ENCODE assay signal across 18 cellular contexts in genomic region chr13:100984349-100984748, GRCh38.
DNase-seq lines count a peak whose midpoint lies in the region; ATAC-seq and TF ChIP-seq lines count a peak whose summit lies in the region.
"Had no signal": no experiment of that assay in that cellular context is flagged by ENCODE, and none has a peak within 500 bp of the region (broad histone marks: within the 10 kb centered on the region; RNA-seq: fewer than 3 reads in every experiment).

No MANE protein-coding gene starts in this region.

- no peak overlapping the region for H3K4me3 Mint-ChIP-seq in HFFc6
- H3K4me3 Mint-ChIP-seq in CD8-positive, alpha-beta T cell = no peak overlapping the region
- H3K4me3 Mint-ChIP-seq: CD4-positive, CD25-positive, alpha-beta regulatory T cell had no signal

- ATAC-seq in GM19328 (IDR thresholded peaks at IDR 0.05; ENCODE audit: unreplicated experiment) = no peak
- ATAC-seq in CD8-positive, alpha-beta T cell = no peak
- ATAC-seq: Right ventricle myocardium inferior had no signal

- H3K4me1 ChIP-seq in HEK293 (ENCODE audit: control insufficient read depth, insufficient read depth, low read length) = no peaks in the 10 kb centered on the region
- no peaks in the 10 kb centered on the region for H3K4me1 ChIP-seq in CD8-positive, alpha-beta T cell (ENCODE audit: insufficient read depth, low read length)
- H3K4me1 ChIP-seq: BE2C, Caco-2 had no signal

- DNase-seq in DMS79 (lab: John Stamatoyannopoulos, UW) = peak; percentile 75
- DNase-seq in SW480 (ENCODE audit: low spot score) = peak; percentile 18
- DNase-seq in epithelial cell of esophagus (ENCODE audit: low read depth) = peak; percentile 4
- no peak for DNase-seq in HFFc6
- DNase-seq in NCI-H510A (lab: John Stamatoyannopoulos, UW) = no peak
- no peak for DNase-seq in CD8-positive, alpha-beta T cell
- DNase-seq: BE2C; Caco-2; CD4-positive, CD25-positive, alpha-beta regulatory T cell; NCI-H1417 treated with DMSO at 0.1 percent for 48 hours; NCI-H2029 treated with DMSO at 0.1 percent for 48 hours; NCI-H226; NCI-H526; SW 1271 had no signal

- H3K9me3 Mint-ChIP-seq in HFFc6 = no peaks in the 10 kb centered on the region
- H3K9me3 Mint-ChIP-seq in CD8-positive, alpha-beta T cell = no peaks in the 10 kb centered on the region

- no peaks in the 10 kb centered on the region for H3K9me3 ChIP-seq in HEK293 (ENCODE audit: control insufficient read depth, insufficient read depth, low read depth, low read length)
- H3K9me3 ChIP-seq in CD8-positive, alpha-beta T cell (ENCODE audit: low read length) = no peaks in the 10 kb centered on the region
- H3K9me3 ChIP-seq: BE2C, Caco-2 had no signal

- H3K27ac ChIP-seq in HEK293 (ENCODE audit: extremely low read depth, low read depth, low read length) = no peak overlapping the region
- H3K27ac ChIP-seq in CD8-positive, alpha-beta T cell (ENCODE audit: low read depth, low read length) = no peak overlapping the region
- H3K27ac ChIP-seq: HL-60 had no signal

- POLR2A ChIA-PET in HEK293 (lab: Yijun Ruan, JAX) = interaction anchor here (0.7 kb wide), 1 partner anchor 454 kb away, joined by 3 read pairs; no protein-coding TSS in a partner anchor
- POLR2A ChIA-PET in CD8-positive, alpha-beta T cell (lab: Charles Lee) = no interaction called here

- no peaks in the 10 kb centered on the region for H3K36me3 Mint-ChIP-seq in HFFc6 (ENCODE audit: low read depth)
- H3K36me3 Mint-ChIP-seq in CD8-positive, alpha-beta T cell = no peaks in the 10 kb centered on the region
- H3K36me3 Mint-ChIP-seq: CD4-positive, CD25-positive, alpha-beta regulatory T cell had no signal

- H3K27ac Mint-ChIP-seq in HFFc6 = no peak overlapping the region
- H3K27ac Mint-ChIP-seq in CD8-positive, alpha-beta T cell = no peak overlapping the region
- H3K27ac Mint-ChIP-seq: CD4-positive, CD25-positive, alpha-beta regulatory T cell had no signal

- no peaks in the 10 kb centered on the region for H3K36me3 ChIP-seq in HEK293 (ENCODE audit: control insufficient read depth in 2 of 2, insufficient read depth in 1 of 2, low read length in 2 of 2)
- H3K36me3 ChIP-seq in CD8-positive, alpha-beta T cell (ENCODE audit: insufficient read depth, low read length) = no peaks in the 10 kb centered on the region
- H3K36me3 ChIP-seq: BE2C had no signal

- H3K4me1 Mint-ChIP-seq in HFFc6 (ENCODE audit: low read depth) = no peaks in the 10 kb centered on the region
- H3K4me1 Mint-ChIP-seq in CD8-positive, alpha-beta T cell (ENCODE audit: low read depth) = no peaks in the 10 kb centered on the region
- H3K4me1 Mint-ChIP-seq: CD4-positive, CD25-positive, alpha-beta regulatory T cell had no signal

- intact Hi-C loops in CD8-positive, alpha-beta T cell (cut with DNase I, micrococcal nuclease) = no loop called here

- CTCF ChIA-PET in HEK293 (lab: Yijun Ruan, JAX) = no interaction called here
- CTCF ChIA-PET in CD8-positive, alpha-beta T cell (lab: Charles Lee) = no interaction called here

- peaks cover 7% of the 10 kb centered on the region for H3K27me3 Mint-ChIP-seq in HFFc6 (ENCODE audit: insufficient read depth)
- H3K27me3 Mint-ChIP-seq in CD8-positive, alpha-beta T cell (ENCODE audit: low read depth) = peaks cover 15% of the 10 kb centered on the region

- H3K4me3 ChIP-seq in HEK293 (ENCODE audit: low read depth, low read length) (no peak overlapping the region), epithelial cell of esophagus (ENCODE audit: low read length) (no peak overlapping the region)
- H3K4me3 ChIP-seq in CD8-positive, alpha-beta T cell (ENCODE audit: low read depth, low read length) = no peak overlapping the region

- TF ChIP-seq CTCF in HEK293 (tag by site-specific recombination; IDR thresholded peaks at IDR 0.05) (no peak), epithelial cell of esophagus (IDR thresholded peaks at IDR 0.05; ENCODE audit: insufficient read depth, low read depth, low read length, missing control alignments) (no peak), HFFc6 (IDR thresholded peaks at IDR 0.05) (no peak)
- TF ChIP-seq CTCF in CD8-positive, alpha-beta T cell (IDR thresholded peaks at IDR 0.05) = no peak

- peaks cover 2% of the 10 kb centered on the region for H3K27me3 ChIP-seq in CD8-positive, alpha-beta T cell (ENCODE audit: insufficient read depth, low read length)
- H3K27me3 ChIP-seq: BE2C had no signal

TF ChIP-seq in HEK293, 187 proteins besides CTCF, POLR2A, EP300 and RAD21:
- TF ChIP-seq ZIC2 (tag by site-specific recombination; IDR thresholded peaks at IDR 0.05) (0 out of 2 replicates have a peak, but pooled peaks have one; percentile 13), ZNF704 (tag by site-specific recombination; IDR thresholded peaks at IDR 0.05) (no peak), GLIS1 (tag by site-specific recombination; IDR thresholded peaks at IDR 0.05) (peak; percentile 27; the same call in 1 of the 2 replicates), GFI1B (tag by site-specific recombination; IDR thresholded peaks at IDR 0.05) (no peak), KLF1 (tag by site-specific recombination; IDR thresholded peaks at IDR 0.05) (no peak)

Comparison
In these comparisons a context has a peak if more than half of its experiments do, and no peak if none do; other contexts are left out.
1. DNase-seq: peak in DMS79 (single experiment), SW480 (single experiment) and epithelial cell of esophagus (single experiment); none in HFFc6 (single experiment), NCI-H510A (single experiment) and CD8-positive, alpha-beta T cell (0 of 7).